In the genomic region with DNA sequence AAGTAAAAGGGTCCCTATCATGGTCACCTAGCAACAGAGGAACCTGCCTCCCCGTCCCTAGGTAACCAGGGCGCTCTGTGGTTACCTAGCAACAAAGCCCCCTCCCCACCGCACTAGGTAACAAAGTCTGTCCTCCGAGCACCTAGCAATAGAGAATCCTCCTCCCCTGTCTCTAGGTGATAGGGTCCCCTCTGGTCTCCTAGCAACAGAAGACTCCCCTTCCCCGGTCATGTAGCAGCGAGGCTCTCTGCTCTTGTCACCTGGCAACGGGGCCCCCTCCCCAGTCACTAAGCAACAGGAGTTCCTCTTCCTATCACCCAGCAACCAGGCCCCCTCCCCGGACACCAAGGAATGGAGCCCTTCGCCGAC, we compare ENCODE assay signal across 9 cellular contexts. TPM values are rescaled to one million over a fixed set of nuclear protein-coding genes. Genes with fewer than 3 reads are reported as not detected.
DNase-seq lines count a peak whose midpoint lies in the region; ATAC-seq and TF ChIP-seq lines count a peak whose summit lies in the region.
"Had no signal": no experiment of that assay in that cellular context is flagged by ENCODE, and none has a peak within 500 bp of the region (broad histone marks: within the 10 kb centered on the region; RNA-seq: fewer than 3 reads in every experiment).

No MANE protein-coding gene starts in this region.

- peak overlapping the region; percentile 95 for H3K4me3 ChIP-seq in skeletal muscle cell (ENCODE audit: low read depth, low read length)

- H3K27me3 ChIP-seq in foreskin keratinocyte, result no peaks in the 10 kb centered on the region

- DNase-seq in AG08395 (ENCODE audit: low spot score) (peak; percentile 8), SKM-1 treated with dmso at 0.1 percent for 144 hours (lab: John Stamatoyannopoulos, UW; ENCODE audit: unreplicated experiment) (peak; percentile 50), foreskin keratinocyte (no peak), skeletal muscle cell (ENCODE audit: low read depth) (no peak), T-helper 9 cell (no peak)
- no peak for DNase-seq in activated CD8-positive, alpha-beta memory T cell treated with anti-CD3 and anti-CD28 coated beads, Interleukin-2, amount 50 U/mL, for 48 hours

- H3K27ac ChIP-seq in foreskin keratinocyte, result peak overlapping the region; percentile 59

- H3K4me1 ChIP-seq in foreskin keratinocyte, result no peaks in the 10 kb centered on the region

- ATAC-seq in HG03342 (IDR thresholded peaks at IDR 0.05; ENCODE audit: unreplicated experiment) (peak; percentile 2), foreskin keratinocyte (peak; percentile 1), HG03280 (IDR thresholded peaks at IDR 0.05; ENCODE audit: unreplicated experiment) (no peak)

- no peak for TF ChIP-seq CTCF in foreskin keratinocyte (conservative IDR thresholded peaks at IDR 0.05)

RNA-seq across cellular contexts. Expression of a gene that starts 0.3 kb away (rescaled TPM):
- total RNA-seq in foreskin keratinocyte, result 36.5 and 51.0 TPM in 2 replicates
- polyA plus RNA-seq in foreskin keratinocyte, result 69.8 and 94.1 TPM in 2 replicates

RNA-seq across cellular contexts. Expression of a gene that starts 3.0 kb away (rescaled TPM):
- not detected in 2 replicates for total RNA-seq in foreskin keratinocyte
- not detected in 2 replicates for polyA plus RNA-seq in foreskin keratinocyte
- total RNA-seq: lung microvascular endothelial cell had no signal

RNA-seq across cellular contexts. Expression of a gene that starts 34.0 kb away (rescaled TPM):
- total RNA-seq in foreskin keratinocyte, result 0.85 and 0.95 TPM in 2 replicates
- polyA plus RNA-seq in foreskin keratinocyte, result 0.76 and 1.1 TPM in 2 replicates

RNA-seq across cellular contexts. Expression of a gene that starts 34.4 kb away (rescaled TPM):
- total RNA-seq in foreskin keratinocyte, result 69.5 and 74.2 TPM in 2 replicates
- 77.9 and 84.6 TPM in 2 replicates for polyA plus RNA-seq in foreskin keratinocyte

RNA-seq across cellular contexts. Expression of a gene that starts 57.6 kb away (rescaled TPM):
- not detected in 2 replicates for total RNA-seq in foreskin keratinocyte
- not detected in 2 replicates for polyA plus RNA-seq in foreskin keratinocyte
- total RNA-seq: lung microvascular endothelial cell had no signal

Comparison
In these comparisons a context has a peak if more than half of its experiments do, and no peak if none do; other contexts are left out.
1. DNase-seq: peak in AG08395 (single experiment) and SKM-1 treated with dmso at 0.1 percent for 144 hours (single experiment); none in foreskin keratinocyte (0 of 2), skeletal muscle cell (single experiment), T-helper 9 cell (single experiment) and activated CD8-positive, alpha-beta memory T cell treated with anti-CD3 and anti-CD28 coated beads, Interleukin-2, amount 50 U/mL, for 48 hours (single experiment).